Comparison of ENCODE assay signal across 12 cellular contexts in the genomic region with DNA sequence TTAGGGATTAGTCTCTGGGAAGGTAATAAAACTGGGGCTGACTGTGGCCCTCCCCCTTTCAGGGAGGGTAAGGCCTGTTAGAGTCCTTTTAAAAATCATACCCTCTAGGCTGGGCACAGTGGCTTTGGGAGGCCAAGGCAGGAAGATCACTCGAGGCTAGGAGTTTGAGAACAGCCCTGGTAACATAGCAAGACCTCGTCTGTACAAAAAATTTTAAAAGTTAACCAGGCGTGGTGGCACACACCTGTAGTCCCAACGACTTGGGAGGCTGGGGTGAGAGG.
DNase-seq lines count a peak whose midpoint lies in the region; ATAC-seq and TF ChIP-seq lines count a peak whose summit lies in the region.
"Had no signal": no experiment of that assay in that cellular context is flagged by ENCODE, and none has a peak within 500 bp of the region (broad histone marks: within the 10 kb centered on the region; RNA-seq: fewer than 3 reads in every experiment).

No MANE protein-coding gene starts in this region.

- H3K4me3 ChIP-seq in cardiac muscle cell (no peak overlapping the region), lower lobe of right lung (no peak overlapping the region), thyroid gland (replicated peaks in 1 of 3) (no peak overlapping the region), left lung (no peak overlapping the region)
- H3K4me3 ChIP-seq: skin epidermis had no signal

- H3K4me1 ChIP-seq in cardiac muscle cell (ENCODE audit: low read depth) (peaks cover 41% of the 10 kb centered on the region), lower lobe of right lung (peaks cover 85% of the 10 kb centered on the region), thyroid gland (peaks cover 44 to 77% of the 10 kb centered on the region in 2 donors), left lung (peaks cover 49 to 72% of the 10 kb centered on the region in 2 donors)

- intact Hi-C loops in Right ventricle myocardium superior (cut with DNase I) = no loop called here
- intact Hi-C loops in activated T-helper 1 cell treated with anti-CD3 and anti-CD28 coated beads, Interleukin-12 subunit alpha, Interleukin-12 subunit beta, Interleukin-2, Interleukin-4 antibody, amounts not matched to agents 30 ng/mL and 10 ng/mL and 1 ng/mL, durations not matched to agents 14 hours and 24 hours and 36 hours (cut with micrococcal nuclease) = no loop called here
- intact Hi-C loops in lower lobe of right lung (cut with DNase I) = no loop called here
- intact Hi-C loops in thyroid gland (cut with DNase I) = no loop called here
- intact Hi-C loops in left lung (cut with DNase I) = no loop called here

- H3K27me3 ChIP-seq in cardiac muscle cell = no peaks in the 10 kb centered on the region
- H3K27me3 ChIP-seq in lower lobe of right lung (ENCODE audit: low read depth) = no peaks in the 10 kb centered on the region
- H3K27me3 ChIP-seq in thyroid gland = no peaks in the 10 kb centered on the region
- H3K27me3 ChIP-seq in left lung = no peaks in the 10 kb centered on the region

- no peak for TF ChIP-seq POLR2A in thyroid gland (IDR thresholded peaks at IDR 0.05)

- H3K27ac ChIP-seq in cardiac muscle cell (peak overlapping the region; percentile 93), lower lobe of right lung (peak overlapping the region; percentile 92), thyroid gland (peak overlapping the region in 2 of 3 donors; percentile 0 to 90), left lung (peak overlapping the region in 1 of 2 donors; percentile 89)

- H3K9me3 Mint-ChIP-seq in activated T-helper 1 cell treated with anti-CD3 and anti-CD28 coated beads, Interleukin-12 subunit alpha, Interleukin-12 subunit beta, Interleukin-2, Interleukin-4 antibody, amounts not matched to agents 30 ng/mL and 10 ng/mL and 1 ng/mL, durations not matched to agents 14 hours and 24 hours and 36 hours = no peaks in the 10 kb centered on the region

- H3K4me3 Mint-ChIP-seq in activated T-helper 1 cell treated with anti-CD3 and anti-CD28 coated beads, Interleukin-12 subunit alpha, Interleukin-12 subunit beta, Interleukin-2, Interleukin-4 antibody, amounts not matched to agents 30 ng/mL and 10 ng/mL and 1 ng/mL, durations not matched to agents 14 hours and 24 hours and 36 hours = no peak overlapping the region

- TF ChIP-seq CTCF in cardiac muscle cell (IDR thresholded peaks at IDR 0.05; ENCODE audit: low read depth, low read length) (no peak), lower lobe of right lung (IDR thresholded peaks at IDR 0.05) (no peak), thyroid gland (IDR thresholded peaks at IDR 0.05) (no peak), left lung (IDR thresholded peaks at IDR 0.05) (no peak)

- H3K4me1 Mint-ChIP-seq in activated T-helper 1 cell treated with anti-CD3 and anti-CD28 coated beads, Interleukin-12 subunit alpha, Interleukin-12 subunit beta, Interleukin-2, Interleukin-4 antibody, amounts not matched to agents 30 ng/mL and 10 ng/mL and 1 ng/mL, durations not matched to agents 14 hours and 24 hours and 36 hours (ENCODE audit: low read depth) = peaks cover 24% of the 10 kb centered on the region

- H3K27me3 Mint-ChIP-seq in activated T-helper 1 cell treated with anti-CD3 and anti-CD28 coated beads, Interleukin-12 subunit alpha, Interleukin-12 subunit beta, Interleukin-2, Interleukin-4 antibody, amounts not matched to agents 30 ng/mL and 10 ng/mL and 1 ng/mL, durations not matched to agents 14 hours and 24 hours and 36 hours (ENCODE audit: insufficient read depth) = no peaks in the 10 kb centered on the region

- 78 to 85% methylated on average over 4 of the region's 4 CpGs for WGBS in thyroid gland, 2 donors

- no peaks in the 10 kb centered on the region for H3K9me3 ChIP-seq in cardiac muscle cell (ENCODE audit: low read depth)
- H3K9me3 ChIP-seq in lower lobe of right lung = no peaks in the 10 kb centered on the region
- H3K9me3 ChIP-seq in thyroid gland = no peaks in the 10 kb centered on the region
- no peaks in the 10 kb centered on the region for H3K9me3 ChIP-seq in left lung

- ATAC-seq in Right ventricle myocardium superior (ENCODE audit: poor library complexity) = no peak
- ATAC-seq in lower lobe of right lung = no peak
- no peak for ATAC-seq in GM19351 (IDR thresholded peaks at IDR 0.05; ENCODE audit: unreplicated experiment)
- no peak for ATAC-seq in left lung

- no peaks in the 10 kb centered on the region for H3K36me3 ChIP-seq in cardiac muscle cell
- H3K36me3 ChIP-seq in lower lobe of right lung = peaks cover 39% of the 10 kb centered on the region
- H3K36me3 ChIP-seq in thyroid gland = no peaks in the 10 kb centered on the region
- H3K36me3 ChIP-seq in left lung = peaks cover 0 to 46% of the 10 kb centered on the region in 2 donors

- H3K27ac Mint-ChIP-seq in activated T-helper 1 cell treated with anti-CD3 and anti-CD28 coated beads, Interleukin-12 subunit alpha, Interleukin-12 subunit beta, Interleukin-2, Interleukin-4 antibody, amounts not matched to agents 30 ng/mL and 10 ng/mL and 1 ng/mL, durations not matched to agents 14 hours and 24 hours and 36 hours = peak overlapping the region; percentile 13

- H3K36me3 Mint-ChIP-seq in activated T-helper 1 cell treated with anti-CD3 and anti-CD28 coated beads, Interleukin-12 subunit alpha, Interleukin-12 subunit beta, Interleukin-2, Interleukin-4 antibody, amounts not matched to agents 30 ng/mL and 10 ng/mL and 1 ng/mL, durations not matched to agents 14 hours and 24 hours and 36 hours (ENCODE audit: low read depth) = peaks cover 34% of the 10 kb centered on the region

- DNase-seq in cardiac muscle cell (ENCODE audit: low read depth in 1 of 2, low spot score in 1 of 2) (no peak), Right ventricle myocardium superior (no peak), lower lobe of right lung (no peak), thyroid gland (no peak), Kasumi-1 (lab: John Stamatoyannopoulos, UW) (no peak), left lung (no peak)
- no peak for DNase-seq in activated T-helper 1 cell treated with anti-CD3 and anti-CD28 coated beads, Interleukin-12 subunit alpha, Interleukin-12 subunit beta, Interleukin-2, Interleukin-4 antibody, amounts not matched to agents 30 ng/mL and 10 ng/mL and 1 ng/mL, durations not matched to agents 14 hours and 24 hours and 36 hours (ENCODE audit: low spot score)
- DNase-seq: activated CD4-positive, CD25-positive, alpha-beta regulatory T cell; cerebellar nuclear complex; NCI-H510A treated with DMSO at 0.1 percent for 48 hours had no signal
